In the genomic region with DNA sequence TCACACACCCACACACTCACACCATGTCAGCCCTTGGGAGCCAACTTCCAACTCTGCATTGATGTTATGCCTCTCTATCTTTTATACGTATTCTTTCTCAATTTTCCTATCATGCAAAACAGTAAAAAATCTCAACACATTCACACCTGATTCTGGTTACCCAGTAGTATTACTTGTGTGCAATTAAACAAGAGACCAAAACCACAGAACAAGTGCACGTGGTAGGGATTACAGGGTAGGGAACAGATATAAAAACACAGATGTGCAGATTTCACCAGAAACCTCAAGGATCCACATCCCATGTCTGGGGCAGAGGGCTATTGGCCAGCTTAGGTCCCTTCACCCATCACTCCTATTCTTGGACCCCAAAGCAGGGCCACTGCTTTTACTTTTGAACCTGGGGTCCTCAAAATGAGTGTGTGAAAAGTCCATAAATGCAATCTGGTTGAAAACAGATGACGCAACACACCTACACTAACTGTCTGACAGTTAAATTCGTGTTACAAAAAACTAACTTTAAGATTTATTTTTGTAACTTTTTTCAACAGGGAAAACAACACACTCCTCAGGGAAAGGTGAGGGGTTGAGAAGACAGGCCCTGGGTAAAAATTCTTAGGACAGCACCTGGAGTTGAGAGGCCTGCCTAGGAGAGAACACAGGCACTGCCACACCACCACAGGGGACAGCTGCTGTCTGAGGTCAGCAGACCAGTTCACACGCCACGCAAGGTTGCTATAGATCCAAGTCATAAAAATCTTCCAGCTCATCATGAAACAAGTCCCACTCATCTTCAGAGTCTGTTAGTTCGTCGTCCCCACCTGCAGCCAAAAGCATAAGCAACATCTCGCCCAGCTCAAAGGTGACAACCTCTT, we compare ENCODE assay signal across 1 cellular context.
TF ChIP-seq lines count a peak whose summit lies in the region.

No MANE protein-coding gene starts in this region.

TF ChIP-seq in HEK293, 187 proteins besides CTCF, POLR2A, EP300 and RAD21:
- TF ChIP-seq ZNF600 (tag by site-specific recombination; IDR thresholded peaks at IDR 0.05) = peak; percentile 62
